In genomic region chr5:139513434-139513833, GRCh38 we compare ENCODE assay signal across 8 cellular contexts. TPM values are rescaled to one million over a fixed set of nuclear protein-coding genes. Genes with fewer than 3 reads are reported as not detected.
A peak's percentile ranks its signal among the peaks of the same experiment; 100 is the strongest.
DNase-seq lines count a peak whose midpoint lies in the region; ATAC-seq, FAIRE-seq and TF ChIP-seq lines count a peak whose summit lies in the region.
"Not testable (repeated sequence)": the region's sequence is repeated elsewhere in the genome, so short reads cannot be mapped to it uniquely, and the experiment has no call there.

No MANE protein-coding gene starts in this region.

- not testable (repeated sequence) for H3K36me3 Mint-ChIP-seq in MCF 10A (ENCODE audit: insufficient read depth, unreplicated experiment)

- TF ChIP-seq RAD21 in A549 (conservative IDR thresholded peaks at IDR 0.05 in 1 of 2, IDR thresholded peaks at IDR 0.05 in 1 of 2), result peak; percentile 80 to 90

- H3K9me3 Mint-ChIP-seq in MCF 10A (ENCODE audit: unreplicated experiment), result not testable (repeated sequence)

- intact Hi-C loops in MCF 10A (cut with micrococcal nuclease), result loop anchor here (1.0 to 2.0 kb wide), 3 partner anchors 31 to 91 kb away; partner anchors contain the start of gene STING1

- TF ChIP-seq CTCF in A549 (IDR thresholded peaks at IDR 0.05), result peak; percentile 77
- TF ChIP-seq CTCF in MCF 10A (IDR thresholded peaks at IDR 0.05; ENCODE audit: unreplicated experiment), result peak; percentile 93

- not testable (repeated sequence) for H3K27me3 Mint-ChIP-seq in MCF 10A (ENCODE audit: insufficient read depth, unreplicated experiment)

- CTCF ChIA-PET in A549 (lab: Yijun Ruan, JAX), result interaction anchor here (0.6 to 16.3 kb wide), 24 partner anchors 11 to 692 kb away, joined by 3 to 392 read pairs (median 5); partner anchors contain the start of gene DNAJC18
- CTCF ChIA-PET in MCF 10A (lab: Yijun Ruan, JAX), result interaction anchor here (0.6 to 9.6 kb wide), 38 partner anchors 9 to 581 kb away, joined by 3 to 434 read pairs (median 5); partner anchors contain the start of genes DNAJC18, ECSCR, SPATA24 and STING1

- DNase-seq in A549 (ENCODE audit: low read depth in 1 of 2, low spot score in 1 of 2) (peak; percentile 80 to 85), NCI-H526 treated with DMSO at 0.1 percent for 48 hours (lab: John Stamatoyannopoulos, UW) (peak; percentile 35), MCF 10A (ENCODE audit: unreplicated experiment) (peak; percentile 93), iPS DF 19.7 (ENCODE audit: low read depth, low spot score) (peak; percentile 67), skeletal muscle cell (ENCODE audit: low read depth) (peak; percentile 31)
- peak; percentile 67 for DNase-seq in activated CD4-positive, alpha-beta T cell treated with anti-CD3 and anti-CD28 coated beads for 1 hour

- H3K4me3 ChIP-seq in A549; skeletal muscle cell (ENCODE audit: low read depth, low read length): not testable (repeated sequence)

- not testable (repeated sequence) for TF ChIP-seq EP300 in A549 (IDR thresholded peaks at IDR 0.05)

- not testable (repeated sequence) for BruUV-seq in MCF 10A (replicated peaks; lab: Mats Ljungman, UMichigan)

- WGBS in A549 (ENCODE audit: missing lambda C conversion rate), result 74% methylated on average over 5 of the region's 5 CpGs

- H3K4me1 Mint-ChIP-seq in MCF 10A (ENCODE audit: insufficient read depth, unreplicated experiment), result peaks cover 10% of the 10 kb centered on the region

- not testable (repeated sequence) for TF ChIP-seq POLR2A in A549 (IDR thresholded peaks at IDR 0.05; ENCODE audit: low read length)

- not testable (repeated sequence) for H3K27ac ChIP-seq in A549

- ATAC-seq in A549 (peak; percentile 86 to 87), GM18511 (IDR thresholded peaks at IDR 0.05; ENCODE audit: unreplicated experiment) (peak; percentile 69), HG03457 (IDR thresholded peaks at IDR 0.05; ENCODE audit: unreplicated experiment) (peak; percentile 56)

- not testable (repeated sequence) for H3K4me3 Mint-ChIP-seq in MCF 10A (ENCODE audit: unreplicated experiment)

- not testable (repeated sequence) for H3K4me2 ChIP-seq in A549

- not testable (repeated sequence) for H3K27ac Mint-ChIP-seq in MCF 10A (ENCODE audit: low read depth, unreplicated experiment)

- not testable (repeated sequence) for FAIRE-seq in A549 (lab: Jason Lieb, UNC)

- H3K9me3 ChIP-seq in A549, result not testable (repeated sequence)

- H3K4me1 ChIP-seq in A549, result not testable (repeated sequence)

- POLR2A ChIA-PET in A549 (lab: Yijun Ruan, JAX) (interaction anchor here (1.3 kb wide), 1 partner anchor 48 kb away, joined by 3 read pairs; the partner anchor contains the start of gene UBE2D2), MCF 10A (lab: Yijun Ruan, JAX) (interaction anchor here (0.6 to 1.9 kb wide), 8 partner anchors 31 to 93 kb away, joined by 3 to 13 read pairs (median 3); partner anchors contain the start of genes STING1 and UBE2D2)

TF ChIP-seq in A549, 52 proteins besides CTCF, POLR2A, EP300 and RAD21:
- peak; percentile 90 for TF ChIP-seq SMC3 (IDR thresholded peaks at IDR 0.05)
- peak; percentile 74 for TF ChIP-seq USF2 (IDR thresholded peaks at IDR 0.05)
- TF ChIP-seq, protein P1, sequence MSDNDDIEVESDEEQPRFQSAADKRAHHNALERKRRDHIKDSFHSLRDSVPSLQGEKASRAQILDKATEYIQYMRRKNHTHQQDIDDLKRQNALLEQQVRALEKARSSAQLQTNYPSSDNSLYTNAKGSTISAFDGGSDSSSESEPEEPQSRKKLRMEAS (IDR thresholded peaks at IDR 0.05), result peak; percentile 81
- peak; percentile 60; the same call in 1 of the 2 replicates for TF ChIP-seq MYC (IDR thresholded peaks at IDR 0.05; ENCODE audit: borderline replicate concordance, low read length)

RNA-seq across cellular contexts. Expression of gene STING1, which starts 30.9 kb away (rescaled TPM):
- polyA plus RNA-seq in A549 (2011; rRNA removed), result 0.57 and 0.72 TPM in 2 replicates
- polyA plus RNA-seq in A549 (2012; cell fraction: cytosol; rRNA removed), result 0.29 and 0.66 TPM in 2 replicates
- polyA plus RNA-seq in A549 (2012; cell fraction: nucleus; rRNA removed), result 1.4 and 3.1 TPM in 2 replicates
- 0.61 to 0.92 TPM (median 0.76 TPM) in 3 replicates for polyA plus RNA-seq in A549 (2017; fragmentation: RNase III; extraction: RNeasy Plus Mini Kit Qiagen cat#74134 plus additional on column Dnase treatment)
- 1.2 and 1.4 TPM in 2 replicates for polyA minus RNA-seq in A549 (2011; rRNA and poly(A)+ RNA removed)
- 33.1 and 35.1 TPM in 2 replicates for total RNA-seq in MCF 10A (2022)

RNA-seq across cellular contexts. Expression of gene SMIM33, which starts 42.6 kb away (rescaled TPM):
- polyA plus RNA-seq in A549 (2011; rRNA removed) (not detected in 2 replicates), A549 (2017; fragmentation: RNase III; extraction: RNeasy Plus Mini Kit Qiagen cat#74134 plus additional on column Dnase treatment) (not detected in 3 replicates)
- not detected in 2 replicates for polyA plus RNA-seq in A549 (2012; cell fraction: cytosol; rRNA removed)
- polyA plus RNA-seq in A549 (2012; cell fraction: nucleus; rRNA removed), result 0.02 TPM in 1 of 2 replicates, not detected in the other
- polyA minus RNA-seq in A549 (2011; rRNA and poly(A)+ RNA removed), result not detected in 2 replicates
- total RNA-seq in MCF 10A (2022), result not detected in 2 replicates

RNA-seq across cellular contexts. Expression of gene UBE2D2, which starts 47.7 kb away (rescaled TPM):
- polyA plus RNA-seq in A549 (2011; rRNA removed) (74.8 and 92.9 TPM in 2 replicates), A549 (2017; fragmentation: RNase III; extraction: RNeasy Plus Mini Kit Qiagen cat#74134 plus additional on column Dnase treatment) (114 to 116 TPM (median 115 TPM) in 3 replicates)
- 29.7 and 31.5 TPM in 2 replicates for polyA plus RNA-seq in A549 (2012; cell fraction: cytosol; rRNA removed)
- polyA plus RNA-seq in A549 (2012; cell fraction: nucleus; rRNA removed), result 15.0 and 21.9 TPM in 2 replicates
- polyA minus RNA-seq in A549 (2011; rRNA and poly(A)+ RNA removed), result 28.8 and 30.3 TPM in 2 replicates
- 306 and 329 TPM in 2 replicates for total RNA-seq in MCF 10A (2022)

RNA-seq across cellular contexts. Expression of gene ECSCR, which starts 50.9 kb away (rescaled TPM):
- not detected in 2 replicates for polyA plus RNA-seq in A549 (2011; rRNA removed)
- not detected in 2 replicates for polyA plus RNA-seq in A549 (2012; cell fraction: cytosol; rRNA removed)
- polyA plus RNA-seq in A549 (2012; cell fraction: nucleus; rRNA removed), result not detected in 2 replicates
- polyA plus RNA-seq in A549 (2017; fragmentation: RNase III; extraction: RNeasy Plus Mini Kit Qiagen cat#74134 plus additional on column Dnase treatment), result not detected in 3 replicates
- not detected in 2 replicates for polyA minus RNA-seq in A549 (2011; rRNA and poly(A)+ RNA removed)
- total RNA-seq in MCF 10A (2022), result not detected in 2 replicates

Comparison
In these comparisons a context has a peak if more than half of its experiments do, and no peak if none do; other contexts are left out.
1. DNase-seq: peak in every context shown above with its lines; median percentile 93 in MCF 10A; 82 in A549; 67 in activated CD4-positive, alpha-beta T cell treated with anti-CD3 and anti-CD28 coated beads for 1 hour; 67 in iPS DF 19.7; 35 in NCI-H526 treated with DMSO at 0.1 percent for 48 hours; 31 in skeletal muscle cell.